In the genomic region with DNA sequence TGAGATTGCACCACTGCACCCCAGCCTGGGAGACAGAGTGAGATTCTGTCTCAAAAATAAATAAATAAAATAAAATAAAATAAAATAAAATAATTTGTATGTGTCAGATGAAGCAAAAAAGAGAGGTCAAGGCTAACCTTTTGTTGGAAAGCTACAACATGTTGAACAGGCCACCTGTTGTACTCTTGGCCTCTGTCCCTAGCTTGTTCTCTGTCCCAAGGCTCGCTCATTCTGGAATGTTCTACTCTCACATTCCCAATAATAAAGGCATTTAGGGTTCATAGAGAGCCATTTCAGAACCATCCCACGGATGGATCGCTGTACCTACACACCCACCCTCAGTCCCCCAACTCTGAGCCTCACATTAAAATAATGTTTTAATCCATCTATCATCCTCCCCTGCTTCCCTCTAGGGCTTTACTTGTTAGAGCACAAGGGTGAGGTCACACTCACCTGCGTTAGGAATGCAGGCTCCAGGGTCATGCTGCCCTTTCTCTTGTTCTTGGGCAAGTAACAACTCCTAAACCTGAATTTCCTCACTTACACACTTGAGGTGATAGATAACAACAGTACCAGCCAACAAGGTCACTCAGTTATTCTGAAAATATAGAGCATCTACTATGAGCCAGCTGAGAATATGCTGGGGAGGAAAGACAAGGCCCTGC, we compare ENCODE assay signal across 26 cellular contexts.
"Had no signal": no experiment of that assay in that cellular context is flagged by ENCODE, and none has a peak within 500 bp of the region (broad histone marks: within the 10 kb centered on the region; RNA-seq: fewer than 3 reads in every experiment).

No MANE protein-coding gene starts in this region.

- H3K36me3 ChIP-seq: esophagus squamous epithelium, heart right ventricle, prostate gland, right atrium auricular region, sigmoid colon, spleen, tibial artery, upper lobe of left lung had no signal

- H3K27me3 ChIP-seq: esophagus squamous epithelium, heart right ventricle, right atrium auricular region, sigmoid colon, spleen, testis, tibial artery, upper lobe of left lung had no signal

- H3K4me3 ChIP-seq: coronary artery, esophagus squamous epithelium, heart right ventricle, prostate gland, right atrium auricular region, sigmoid colon, skin epidermis, spleen, testis, tibial artery, upper lobe of left lung had no signal

- H3K27ac ChIP-seq: coronary artery, esophagus squamous epithelium, heart right ventricle, prostate gland, right atrium auricular region, sigmoid colon, skin epidermis, spleen, testis, tibial artery, upper lobe of left lung had no signal

- H3K9me3 ChIP-seq: esophagus squamous epithelium, heart right ventricle, prostate gland, right atrium auricular region, sigmoid colon, spleen, testis, tibial artery, upper lobe of left lung had no signal

- DNase-seq: dermis blood vessel endothelial cell; effector memory CD4-positive, alpha-beta T cell; erythroblast; esophagus squamous epithelium; foreskin melanocyte; glutamatergic neuron; heart right ventricle; hypothalamus; immature natural killer cell; mesenchymal stem cell; midbrain; naive thymus-derived CD4-positive, alpha-beta T cell; nucleus accumbens; sigmoid colon; spleen; stimulated activated CD4-positive, alpha-beta T cell treated with anti-CD3 and anti-CD28 coated beads, Interleukin-4, amount 100 ng/mL, for 4 hours; stimulated activated naive CD8-positive, alpha-beta T cell treated with anti-CD3 and anti-CD28 coated beads, Interleukin-15, Interleukin-2, amounts not matched to agents 100 U/mL and 50 U/mL, for 24 hours; substantia nigra; testis; tibial artery; upper lobe of left lung had no signal

- ATAC-seq: heart right ventricle; naive thymus-derived CD4-positive, alpha-beta T cell; stimulated activated memory B cell treated with anti-CD40 and anti-IgM and Interleukin-4, amounts not matched to agents 10 μg/mL and 1 μg/mL and 100 μg/mL, for 72 hours; stimulated activated naive CD8-positive, alpha-beta T cell treated with anti-CD3 and anti-CD28 coated beads, Interleukin-15, Interleukin-2, amounts not matched to agents 100 U/mL and 50 U/mL, for 24 hours had no signal
